ENCODE assay signal across 24 cellular contexts in genomic region chr1:233331676-233332519, GRCh38.
"Had no signal": no experiment of that assay in that cellular context is flagged by ENCODE, and none has a peak within 500 bp of the region (broad histone marks: within the 10 kb centered on the region; RNA-seq: fewer than 3 reads in every experiment).

No MANE protein-coding gene starts in this region.

- DNase-seq: activated CD4-positive, alpha-beta T cell treated with anti-CD3 and anti-CD28 coated beads, Interleukin-2, amount 10 ng/mL, durations not matched to agents 24 days and 14 days; activated CD4-positive, CD25-positive, alpha-beta regulatory T cell; activated CD8-positive, alpha-beta memory T cell treated with anti-CD3 and anti-CD28 coated beads, Interleukin-2, amount 50 U/mL, for 48 hours; activated gamma-delta T cell; activated T-cell treated with anti-CD3 and anti-CD28 coated beads, Interleukin-2, amount 50 U/mL, for 72 hours; amniotic stem cell; cerebellar nuclear complex; endodermal cell; erythroblast; gastrocnemius medialis; heart left ventricle; immature natural killer cell; mesendoderm; nucleus accumbens; posterior cingulate gyrus; stimulated activated CD4-positive, alpha-beta T cell treated with anti-CD3 and anti-CD28 coated beads, Interleukin-15, amount 100 ng/mL, for 24 hours; stimulated activated CD4-positive, alpha-beta T cell treated with anti-CD3 and anti-CD28 coated beads, Interleukin-4, amount 100 ng/mL, for 24 hours; stimulated activated naive CD4-positive, alpha-beta T cell had no signal

- ATAC-seq: activated naive CD4-positive, alpha-beta T cell treated with anti-CD3 and anti-CD28 coated beads, Interleukin-2, amount 50 U/mL, for 72 hours; activated T-cell treated with anti-CD3 and anti-CD28 coated beads, Interleukin-2, amount 50 U/mL, for 72 hours; gastrocnemius medialis; heart left ventricle; natural killer cell treated with Interleukin-12 subunit alpha and Interleukin-12 subunit beta and Interleukin-15 and Interleukin-18, amount 100 ng/mL, for 72 hours had no signal

- H3K4me1 ChIP-seq: gastrocnemius medialis had no signal

- H3K4me3 Mint-ChIP-seq: activated CD4-positive, alpha-beta T cell treated with anti-CD3 and anti-CD28 coated beads, Interleukin-2, amount 10 ng/mL, durations not matched to agents 24 days and 14 days; activated T-cell treated with anti-CD3 and anti-CD28 coated beads, Interleukin-2, amount 50 U/mL, for 72 hours; endodermal cell; immature natural killer cell; natural killer cell treated with Interleukin-12 subunit alpha and Interleukin-12 subunit beta and Interleukin-15 and Interleukin-18, amount 100 ng/mL, for 72 hours had no signal

- H3K27ac Mint-ChIP-seq: activated CD4-positive, alpha-beta T cell treated with anti-CD3 and anti-CD28 coated beads, Interleukin-2, amount 10 ng/mL, durations not matched to agents 24 days and 14 days; activated naive CD4-positive, alpha-beta T cell treated with anti-CD3 and anti-CD28 coated beads, Interleukin-2, amount 50 U/mL, for 72 hours; activated T-cell treated with anti-CD3 and anti-CD28 coated beads, Interleukin-2, amount 50 U/mL, for 72 hours; endodermal cell; immature natural killer cell; natural killer cell treated with Interleukin-12 subunit alpha and Interleukin-12 subunit beta and Interleukin-15 and Interleukin-18, amount 100 ng/mL, for 72 hours had no signal

- H3K27ac ChIP-seq: gastrocnemius medialis, heart left ventricle, right atrium auricular region, skin epidermis, tibial nerve, vagina had no signal

- H3K9me3 ChIP-seq: gastrocnemius medialis, heart left ventricle, right atrium auricular region, tibial nerve, vagina had no signal

- H3K4me3 ChIP-seq: gastrocnemius medialis, heart left ventricle, right atrium auricular region, skin epidermis, tibial nerve, vagina had no signal

- H3K27me3 ChIP-seq: right atrium auricular region, vagina had no signal

- H3K36me3 ChIP-seq: gastrocnemius medialis, heart left ventricle, right atrium auricular region, tibial nerve, vagina had no signal

- H3K9me3 Mint-ChIP-seq: activated CD4-positive, alpha-beta T cell treated with anti-CD3 and anti-CD28 coated beads, Interleukin-2, amount 10 ng/mL, durations not matched to agents 24 days and 14 days; activated naive CD4-positive, alpha-beta T cell treated with anti-CD3 and anti-CD28 coated beads, Interleukin-2, amount 50 U/mL, for 72 hours; activated T-cell treated with anti-CD3 and anti-CD28 coated beads, Interleukin-2, amount 50 U/mL, for 72 hours; endodermal cell; immature natural killer cell; natural killer cell treated with Interleukin-12 subunit alpha and Interleukin-12 subunit beta and Interleukin-15 and Interleukin-18, amount 100 ng/mL, for 72 hours had no signal

- H3K36me3 Mint-ChIP-seq: activated naive CD4-positive, alpha-beta T cell treated with anti-CD3 and anti-CD28 coated beads, Interleukin-2, amount 50 U/mL, for 72 hours; immature natural killer cell; natural killer cell treated with Interleukin-12 subunit alpha and Interleukin-12 subunit beta and Interleukin-15 and Interleukin-18, amount 100 ng/mL, for 72 hours had no signal
